In genomic region chr9:124279531-124280175, GRCh38 we compare ENCODE assay signal across 8 cellular contexts. TPM values are rescaled to one million over a fixed set of nuclear protein-coding genes. Genes with fewer than 3 reads are reported as not detected.
A peak's percentile ranks its signal among the peaks of the same experiment; 100 is the strongest.
DNase-seq lines count a peak whose midpoint lies in the region; ATAC-seq and TF ChIP-seq lines count a peak whose summit lies in the region.

No MANE protein-coding gene starts in this region.

- H3K4me1 ChIP-seq in fibroblast of lung (ENCODE audit: control insufficient read depth, extremely low read depth, insufficient read depth, low read length) (peaks cover 30% of the 10 kb centered on the region), trophoblast cell (ENCODE audit: control insufficient read depth in 1 of 2, insufficient read depth in 2 of 2, low read length in 2 of 2) (peaks cover 26 to 30% of the 10 kb centered on the region in 2 experiments), HAP-1 (no peaks in the 10 kb centered on the region)

- no CpG with 5 or more reads among the region's 11 CpGs for WGBS in trophoblast cell (ENCODE audit: extremely low coverage, insufficient coverage, insufficient read length)

- peak; percentile 28; the same call in 2 of the 3 replicates for ATAC-seq in SK-N-SH treated with all-trans-retinoic acid at 6 μM for 48 hours

- no peak overlapping the region for H2AFZ ChIP-seq in fibroblast of lung (ENCODE audit: low read length)
- no peak overlapping the region for H2AFZ ChIP-seq in trophoblast cell (ENCODE audit: insufficient read depth, low read length, poor library complexity)

- peak overlapping the region; percentile 18 for H3K4ac ChIP-seq in trophoblast cell (ENCODE audit: low read depth, low read length)

- peak overlapping the region; percentile 26 for H4K91ac ChIP-seq in trophoblast cell (ENCODE audit: low read depth, low read length)

- no peak for TF ChIP-seq CTCF in fibroblast of lung (conservative IDR thresholded peaks at IDR 0.05 in 1 of 2, IDR thresholded peaks at IDR 0.05 in 1 of 2; ENCODE audit: low read depth in 1 of 2, low read length in 2 of 2)

- H3K14ac ChIP-seq in trophoblast cell (ENCODE audit: low read length) = no peak overlapping the region

- in situ Hi-C loops in HAP-1 (cut with MboI; ENCODE audit: low sequenced_read_pairs) = no loop called here

- no peaks in the 10 kb centered on the region for H3K9me3 ChIP-seq in fibroblast of lung (ENCODE audit: control insufficient read depth, insufficient read depth, low read depth, low read length)
- H3K9me3 ChIP-seq in trophoblast cell (ENCODE audit: insufficient read depth, low read depth, low read length) = peaks cover 2% of the 10 kb centered on the region
- no peaks in the 10 kb centered on the region for H3K9me3 ChIP-seq in HAP-1

- no peak overlapping the region for H2BK120ac ChIP-seq in trophoblast cell (ENCODE audit: insufficient read depth, low read length, poor library complexity)

- H3K27me3 ChIP-seq in fibroblast of lung (ENCODE audit: control insufficient read depth, insufficient read depth, low read length) = no peaks in the 10 kb centered on the region
- no peaks in the 10 kb centered on the region for H3K27me3 ChIP-seq in trophoblast cell (ENCODE audit: insufficient read depth, low read length)
- no peaks in the 10 kb centered on the region for H3K27me3 ChIP-seq in HAP-1 (ENCODE audit: low read depth)

- H3K79me1 ChIP-seq in trophoblast cell (ENCODE audit: low read length) = peaks cover 8% of the 10 kb centered on the region

- H3K18ac ChIP-seq in trophoblast cell (ENCODE audit: low read length) = peak overlapping the region; percentile 26

- H3K23ac ChIP-seq in trophoblast cell (ENCODE audit: low read length) = no peak overlapping the region

- H2AK5ac ChIP-seq in trophoblast cell (ENCODE audit: low read length) = no peak overlapping the region

- H3K4me2 ChIP-seq in fibroblast of lung (ENCODE audit: extremely low read depth, insufficient read depth, low read length) (no peak overlapping the region), trophoblast cell (ENCODE audit: low read length) (no peak overlapping the region)

- H3K9ac ChIP-seq in fibroblast of lung (ENCODE audit: insufficient read depth, low read length) = no peak overlapping the region
- no peak overlapping the region for H3K9ac ChIP-seq in trophoblast cell (ENCODE audit: low read length)

- no peak overlapping the region for H4K12ac ChIP-seq in trophoblast cell (ENCODE audit: low read depth, low read length)

- no peaks in the 10 kb centered on the region for H4K20me1 ChIP-seq in fibroblast of lung (ENCODE audit: control insufficient read depth, extremely low read depth, insufficient read depth, low read length)

- H3K27ac ChIP-seq in fibroblast of lung (ENCODE audit: insufficient read depth, low read length) (peak overlapping the region; percentile 69), trophoblast cell (ENCODE audit: low read depth, low read length) (peak overlapping the region; percentile 56)

- H3K4me3 ChIP-seq in fibroblast of lung (replicated peaks in 1 of 4; ENCODE audit: control extremely low read depth in 1 of 4, insufficient read depth in 1 of 4, low read depth in 3 of 4, low read length in 4 of 4) = no peak overlapping the region
- H3K4me3 ChIP-seq in trophoblast cell (ENCODE audit: low read depth, low read length) = no peak overlapping the region
- H3K4me3 ChIP-seq in HAP-1 = no peak overlapping the region

- DNase-seq in AG08395 (ENCODE audit: low spot score) = peak; percentile 35
- peak in 1 of 2 donors; percentile 53 for DNase-seq in fibroblast of lung (ENCODE audit: low read depth in 2 of 2)
- peak; percentile 56 to 61 for DNase-seq in trophoblast cell
- DNase-seq in HAP-1 (ENCODE audit: low spot score in 2 of 2) = no peak
- DNase-seq in NK-92 (lab: John Stamatoyannopoulos, UW; ENCODE audit: unreplicated experiment) = no peak
- DNase-seq in HCEC 1CT = no peak
- no peak for DNase-seq in stimulated activated CD4-positive, alpha-beta T cell treated with anti-CD3 and anti-CD28 coated beads, Interleukin-4, amount 100 ng/mL, for 1 hour

- H3K36me3 ChIP-seq in fibroblast of lung (ENCODE audit: control insufficient read depth, insufficient read depth, low read length) (peaks cover 3% of the 10 kb centered on the region), trophoblast cell (ENCODE audit: control insufficient read depth in 1 of 2, insufficient read depth in 2 of 2, low read length in 2 of 2) (peaks cover 2 to 4% of the 10 kb centered on the region in 2 experiments), HAP-1 (replicated peaks) (no peaks in the 10 kb centered on the region)

- H3K79me2 ChIP-seq in fibroblast of lung (ENCODE audit: control insufficient read depth, insufficient read depth, low read length) = peaks cover 96% of the 10 kb centered on the region
- peaks cover 14% of the 10 kb centered on the region for H3K79me2 ChIP-seq in trophoblast cell (ENCODE audit: control insufficient read depth, insufficient read depth, low read length, poor library complexity)

- no peak overlapping the region for H4K8ac ChIP-seq in trophoblast cell (ENCODE audit: low read depth, low read length)

- H2BK5ac ChIP-seq in trophoblast cell (ENCODE audit: low read depth, low read length, poor library complexity) = no peak overlapping the region

- no peak overlapping the region for H2BK12ac ChIP-seq in trophoblast cell (ENCODE audit: low read length)

TF ChIP-seq in SK-N-SH treated with all-trans-retinoic acid at 6 μM for 48 hours, 23 proteins besides CTCF, POLR2A, EP300 and RAD21:
- TF ChIP-seq, protein P1, sequence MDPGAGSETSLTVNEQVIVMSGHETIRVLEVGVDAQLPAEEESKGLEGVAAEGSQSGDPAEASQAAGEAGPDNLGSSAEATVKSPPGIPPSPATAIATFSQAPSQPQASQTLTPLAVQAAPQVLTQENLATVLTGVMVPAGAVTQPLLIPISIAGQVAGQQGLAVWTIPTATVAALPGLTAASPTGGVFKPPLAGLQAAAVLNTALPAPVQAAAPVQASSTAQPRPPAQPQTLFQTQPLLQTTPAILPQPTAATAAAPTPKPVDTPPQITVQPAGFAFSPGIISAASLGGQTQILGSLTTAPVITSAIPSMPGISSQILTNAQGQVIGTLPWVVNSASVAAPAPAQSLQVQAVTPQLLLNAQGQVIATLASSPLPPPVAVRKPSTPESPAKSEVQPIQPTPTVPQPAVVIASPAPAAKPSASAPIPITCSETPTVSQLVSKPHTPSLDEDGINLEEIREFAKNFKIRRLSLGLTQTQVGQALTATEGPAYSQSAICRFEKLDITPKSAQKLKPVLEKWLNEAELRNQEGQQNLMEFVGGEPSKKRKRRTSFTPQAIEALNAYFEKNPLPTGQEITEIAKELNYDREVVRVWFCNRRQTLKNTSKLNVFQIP (CRISPR knock-in tag; IDR thresholded peaks at IDR 0.05; ENCODE audit: borderline replicate concordance, low read depth) = no peak
- no peak for TF ChIP-seq BACH2 (CRISPR knock-in tag; IDR thresholded peaks at IDR 0.05; ENCODE audit: borderline replicate concordance)
- no peak for TF ChIP-seq TOX (CRISPR knock-in tag; IDR thresholded peaks at IDR 0.05; ENCODE audit: borderline replicate concordance)
- TF ChIP-seq ZNF70 (CRISPR knock-in tag; IDR thresholded peaks at IDR 0.05) = no peak
- no peak for TF ChIP-seq CSDC2 (CRISPR knock-in tag; IDR thresholded peaks at IDR 0.05)
- no peak for TF ChIP-seq PPARA (CRISPR knock-in tag; IDR thresholded peaks at IDR 0.05; ENCODE audit: borderline replicate concordance)
- TF ChIP-seq ZNF565 (CRISPR knock-in tag; conservative IDR thresholded peaks at IDR 0.05; ENCODE audit: low read depth) = no peak
- TF ChIP-seq, protein P2, sequence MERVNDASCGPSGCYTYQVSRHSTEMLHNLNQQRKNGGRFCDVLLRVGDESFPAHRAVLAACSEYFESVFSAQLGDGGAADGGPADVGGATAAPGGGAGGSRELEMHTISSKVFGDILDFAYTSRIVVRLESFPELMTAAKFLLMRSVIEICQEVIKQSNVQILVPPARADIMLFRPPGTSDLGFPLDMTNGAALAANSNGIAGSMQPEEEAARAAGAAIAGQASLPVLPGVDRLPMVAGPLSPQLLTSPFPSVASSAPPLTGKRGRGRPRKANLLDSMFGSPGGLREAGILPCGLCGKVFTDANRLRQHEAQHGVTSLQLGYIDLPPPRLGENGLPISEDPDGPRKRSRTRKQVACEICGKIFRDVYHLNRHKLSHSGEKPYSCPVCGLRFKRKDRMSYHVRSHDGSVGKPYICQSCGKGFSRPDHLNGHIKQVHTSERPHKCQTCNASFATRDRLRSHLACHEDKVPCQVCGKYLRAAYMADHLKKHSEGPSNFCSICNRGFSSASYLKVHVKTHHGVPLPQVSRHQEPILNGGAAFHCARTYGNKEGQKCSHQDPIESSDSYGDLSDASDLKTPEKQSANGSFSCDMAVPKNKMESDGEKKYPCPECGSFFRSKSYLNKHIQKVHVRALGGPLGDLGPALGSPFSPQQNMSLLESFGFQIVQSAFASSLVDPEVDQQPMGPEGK (CRISPR knock-in tag; IDR thresholded peaks at IDR 0.05; ENCODE audit: borderline replicate concordance) = no peak
- TF ChIP-seq ZC3H10 (CRISPR knock-in tag; IDR thresholded peaks at IDR 0.05) = no peak
- TF ChIP-seq OSR1 (CRISPR knock-in tag; IDR thresholded peaks at IDR 0.05) = no peak
- TF ChIP-seq ZFP3 (CRISPR knock-in tag; IDR thresholded peaks at IDR 0.05) = no peak
- no peak for TF ChIP-seq TCF4 (CRISPR knock-in tag; IDR thresholded peaks at IDR 0.05; ENCODE audit: borderline replicate concordance)
- no peak for TF ChIP-seq CSRNP3 (CRISPR knock-in tag; IDR thresholded peaks at IDR 0.05)
- no peak for TF ChIP-seq RARB (CRISPR knock-in tag; IDR thresholded peaks at IDR 0.05)

RNA-seq across cellular contexts. Expression of gene NEK6, which starts 21.9 kb away (rescaled TPM):
- 64.5 and 71.2 TPM in 2 replicates for total RNA-seq in fibroblast of lung
- polyA plus RNA-seq in fibroblast of lung = 71.4 and 102 TPM in 2 replicates
- polyA plus RNA-seq in fibroblast of lung (2012) = 55.8 and 75.3 TPM in 2 replicates
- 119 and 153 TPM in 2 replicates for polyA minus RNA-seq in fibroblast of lung (ENCODE audit: low replicate concordance)
- 51.6 and 53.5 TPM in 2 replicates for polyA plus RNA-seq in trophoblast cell (2013)

Comparison
In these comparisons a context has a peak if more than half of its experiments do, and no peak if none do; other contexts are left out.
1. DNase-seq: peak in AG08395 (single experiment) and trophoblast cell (2 of 2); none in HAP-1 (0 of 2), NK-92 (single experiment), HCEC 1CT (single experiment) and stimulated activated CD4-positive, alpha-beta T cell treated with anti-CD3 and anti-CD28 coated beads, Interleukin-4, amount 100 ng/mL, for 1 hour (single experiment).